ENCODE assay signal across 1 cellular context in genomic region chr17:17704931-17705330, GRCh38.
TF ChIP-seq lines count a peak whose summit lies in the region.

No MANE protein-coding gene starts in this region.

TF ChIP-seq in HepG2, 621 proteins besides CTCF, POLR2A, EP300 and RAD21:
- TF ChIP-seq HHEX (CRISPR knock-in tag; IDR thresholded peaks at IDR 0.05): no peak
- peak; percentile 79 for TF ChIP-seq ZNF12 (CRISPR knock-in tag; IDR thresholded peaks at IDR 0.05)
- no peak for TF ChIP-seq RXRB (CRISPR knock-in tag; IDR thresholded peaks at IDR 0.05; ENCODE audit: borderline replicate concordance)
- TF ChIP-seq, protein P1, sequence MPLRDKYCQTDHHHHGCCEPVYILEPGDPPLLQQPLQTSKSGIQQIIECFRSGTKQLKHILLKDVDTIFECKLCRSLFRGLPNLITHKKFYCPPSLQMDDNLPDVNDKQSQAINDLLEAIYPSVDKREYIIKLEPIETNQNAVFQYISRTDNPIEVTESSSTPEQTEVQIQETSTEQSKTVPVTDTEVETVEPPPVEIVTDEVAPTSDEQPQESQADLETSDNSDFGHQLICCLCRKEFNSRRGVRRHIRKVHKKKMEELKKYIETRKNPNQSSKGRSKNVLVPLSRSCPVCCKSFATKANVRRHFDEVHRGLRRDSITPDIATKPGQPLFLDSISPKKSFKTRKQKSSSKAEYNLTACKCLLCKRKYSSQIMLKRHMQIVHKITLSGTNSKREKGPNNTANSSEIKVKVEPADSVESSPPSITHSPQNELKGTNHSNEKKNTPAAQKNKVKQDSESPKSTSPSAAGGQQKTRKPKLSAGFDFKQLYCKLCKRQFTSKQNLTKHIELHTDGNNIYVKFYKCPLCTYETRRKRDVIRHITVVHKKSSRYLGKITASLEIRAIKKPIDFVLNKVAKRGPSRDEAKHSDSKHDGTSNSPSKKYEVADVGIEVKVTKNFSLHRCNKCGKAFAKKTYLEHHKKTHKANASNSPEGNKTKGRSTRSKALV (CRISPR knock-in tag; IDR thresholded peaks at IDR 0.05): no peak
